ENCODE assay signal across 8 cellular contexts in the genomic region with DNA sequence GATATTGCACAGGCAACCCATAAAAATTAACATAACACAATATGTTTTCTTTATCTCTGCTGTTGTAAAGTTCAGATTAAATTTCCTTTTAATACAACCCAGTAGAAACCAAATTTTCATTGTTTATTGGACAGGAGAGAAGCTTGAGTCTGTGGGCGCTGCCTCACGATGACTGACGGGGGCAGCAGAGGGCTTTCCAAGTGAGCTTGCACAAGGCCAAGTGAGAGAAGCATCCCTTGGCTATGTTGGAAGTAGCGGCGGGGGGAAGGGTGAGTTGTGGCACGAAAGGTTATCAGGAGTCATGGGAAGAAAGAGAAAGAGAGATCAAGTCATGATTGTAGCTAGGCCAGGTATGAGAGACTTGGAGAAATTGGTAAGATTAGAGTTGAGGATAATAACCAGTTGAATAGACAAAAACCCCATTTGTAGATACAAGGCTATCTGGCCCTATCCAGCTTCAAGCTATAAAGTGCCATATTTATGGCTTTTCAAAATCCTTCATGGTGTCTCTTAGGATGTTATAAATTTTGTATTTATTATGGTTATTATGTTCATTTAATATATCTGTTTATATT.
DNase-seq lines count a peak whose midpoint lies in the region; ATAC-seq and TF ChIP-seq lines count a peak whose summit lies in the region.

No MANE protein-coding gene starts in this region.

- H3K4me3 Mint-ChIP-seq in Calu3 (ENCODE audit: low read depth, unreplicated experiment), result no peak overlapping the region

- no peak overlapping the region for H3K4me3 ChIP-seq in epithelial cell of esophagus (ENCODE audit: low read length)
- no peak overlapping the region for H3K4me3 ChIP-seq in mucosa of descending colon

- no peaks in the 10 kb centered on the region for H3K9me3 ChIP-seq in mucosa of descending colon

- no TSS peak for BruUV-seq in Calu3 (replicated peaks; lab: Mats Ljungman, UMichigan)

- no peak overlapping the region for H3K27ac Mint-ChIP-seq in Calu3 (ENCODE audit: unreplicated experiment)

- H3K9me3 Mint-ChIP-seq in Calu3 (ENCODE audit: low read depth, unreplicated experiment), result no peaks in the 10 kb centered on the region

- no peaks in the 10 kb centered on the region for H3K4me1 ChIP-seq in mucosa of descending colon (ENCODE audit: low read depth)

- TF ChIP-seq CTCF in Calu3 (IDR thresholded peaks at IDR 0.05; ENCODE audit: unreplicated experiment) (peak; percentile 45), epithelial cell of esophagus (IDR thresholded peaks at IDR 0.05; ENCODE audit: insufficient read depth, low read depth, low read length, missing control alignments) (peak; percentile 84), mucosa of descending colon (IDR thresholded peaks at IDR 0.05) (peak; percentile 10)

- H3K36me3 ChIP-seq in mucosa of descending colon (ENCODE audit: low read depth), result no peaks in the 10 kb centered on the region

- CTCF ChIA-PET in Calu3 (lab: Charles Lee), result no interaction called here

- intact Hi-C loops in Calu3 (cut with micrococcal nuclease; ENCODE audit: unreplicated experiment), result loop anchor here (10.0 kb wide), 1 partner anchor 1412 kb away; no protein-coding TSS in a partner anchor
- intact Hi-C loops in mucosa of descending colon (cut with DNase I, micrococcal nuclease), result no loop called here

- no peaks in the 10 kb centered on the region for H3K4me1 Mint-ChIP-seq in Calu3 (ENCODE audit: low read depth, unreplicated experiment)

- H3K27me3 Mint-ChIP-seq in Calu3 (ENCODE audit: unreplicated experiment), result no peaks in the 10 kb centered on the region

- no peaks in the 10 kb centered on the region for H3K36me3 Mint-ChIP-seq in Calu3 (ENCODE audit: insufficient read depth, unreplicated experiment)

- ATAC-seq in GM19025 (IDR thresholded peaks at IDR 0.05; ENCODE audit: low read depth, unreplicated experiment) (peak; percentile 63), HG03520 (IDR thresholded peaks at IDR 0.05; ENCODE audit: unreplicated experiment) (peak; percentile 78), mucosa of descending colon (peak; percentile 61)

- DNase-seq in Calu3, result peak; percentile 52
- peak; percentile 67 for DNase-seq in RPMI8226
- DNase-seq in epithelial cell of esophagus (ENCODE audit: low read depth), result peak; percentile 75
- peak in 2 of 3 donors; percentile 62 to 65 for DNase-seq in mucosa of descending colon
- no peak for DNase-seq in NCI-H446 treated with DMSO at 0.1 percent for 48 hours (lab: John Stamatoyannopoulos, UW)
- DNase-seq in NCI-H2227 treated with DMSO at 0.1 percent for 48 hours (lab: John Stamatoyannopoulos, UW), result no peak

Comparison
In these comparisons a context has a peak if more than half of its experiments do, and no peak if none do; other contexts are left out.
1. DNase-seq: peak in Calu3 (single experiment), RPMI8226 (single experiment), epithelial cell of esophagus (single experiment) and mucosa of descending colon (2 of 3); none in NCI-H446 treated with DMSO at 0.1 percent for 48 hours (single experiment) and NCI-H2227 treated with DMSO at 0.1 percent for 48 hours (single experiment).
2. CTCF ChIP-seq: peak in every context shown above with its lines; median percentile 84 in epithelial cell of esophagus; 45 in Calu3; 10 in mucosa of descending colon.
3. Peak in every context shown above with its lines, with median percentiles within 50 percentile points of each other: ATAC-seq.